ENCODE assay signal across 1 cellular context in genomic region chr1:196372896-196373536, GRCh38.
TF ChIP-seq lines count a peak whose summit lies in the region.

No MANE protein-coding gene starts in this region.

TF ChIP-seq in WTC11, 78 proteins besides CTCF, POLR2A, EP300 and RAD21 (continued from another document):
- TF ChIP-seq ZNF532 (CRISPR knock-in tag; IDR thresholded peaks at IDR 0.05; ENCODE audit: borderline replicate concordance) (no peak), ZNF416 (CRISPR knock-in tag; IDR thresholded peaks at IDR 0.05) (no peak), EMX1 (CRISPR knock-in tag; IDR thresholded peaks at IDR 0.05) (no peak), CREB1 (CRISPR knock-in tag; IDR thresholded peaks at IDR 0.05) (no peak), USF1 (CRISPR knock-in tag; IDR thresholded peaks at IDR 0.05) (no peak)
